13 cellular contexts compared by ENCODE assay signal in genomic region chr6:72554761-72555221, GRCh38.
DNase-seq lines count a peak whose midpoint lies in the region; TF ChIP-seq lines count a peak whose summit lies in the region.
"Had no signal": no experiment of that assay in that cellular context is flagged by ENCODE, and none has a peak within 500 bp of the region (broad histone marks: within the 10 kb centered on the region; RNA-seq: fewer than 3 reads in every experiment).

No MANE protein-coding gene starts in this region.

- no peak overlapping the region for H3K4me3 Mint-ChIP-seq in activated naive CD8-positive, alpha-beta T cell treated with anti-CD3 and anti-CD28 coated beads for 36 hours
- H3K4me3 Mint-ChIP-seq: CD8-positive, alpha-beta T cell; neural crest cell; stimulated activated naive CD8-positive, alpha-beta T cell treated with anti-CD3 and anti-CD28 coated beads, Interleukin-15, amount 100 ng/mL, for 72 hours had no signal

- H4K91ac ChIP-seq in neuronal stem cell (ENCODE audit: low read depth, low read length, poor library complexity), result no peak overlapping the region

- H3K9ac ChIP-seq in GM23248 (peak overlapping the region; percentile 47), neuronal stem cell (ENCODE audit: low read depth, low read length, poor library complexity) (no peak overlapping the region)
- H3K9ac ChIP-seq: KMS-11 had no signal

- no peaks in the 10 kb centered on the region for H3K79me2 ChIP-seq in GM23248 (ENCODE audit: insufficient read depth)

- peaks cover 50% of the 10 kb centered on the region for H3F3A ChIP-seq in GM23248 (ENCODE audit: insufficient read depth)

- H2AK5ac ChIP-seq in neuronal stem cell (ENCODE audit: low read depth, low read length), result no peak overlapping the region

- no peak overlapping the region for H2BK15ac ChIP-seq in neuronal stem cell (ENCODE audit: low read length)

- no peak overlapping the region for H3K14ac ChIP-seq in neuronal stem cell (ENCODE audit: low read length)

- DNase-seq in GM23248 (peak; percentile 70), NCI-H226 (peak; percentile 78), cardiac fibroblast (ENCODE audit: low read depth in 2 of 2) (peak; percentile 33 to 59), neuronal stem cell (ENCODE audit: low spot score) (no peak)
- DNase-seq in stimulated activated CD4-positive, alpha-beta T cell treated with anti-CD3 and anti-CD28 coated beads, Interleukin-12 subunit alpha, Interleukin-12 subunit beta, amount 100 ng/mL, for 4 hours, result no peak
- no peak for DNase-seq in activated naive CD8-positive, alpha-beta T cell treated with anti-CD3 and anti-CD28 coated beads for 36 hours
- no peak for DNase-seq in effector memory CD4-positive, alpha-beta T cell
- DNase-seq: activated naive CD4-positive, alpha-beta T cell treated with anti-CD3 and anti-CD28 coated beads, Interleukin-2, amount 50 U/mL, for 16 hours; CD8-positive, alpha-beta T cell; NCI-H1694; stimulated activated naive CD8-positive, alpha-beta T cell treated with anti-CD3 and anti-CD28 coated beads, Interleukin-15, amount 100 ng/mL, for 72 hours had no signal

- H3K9me3 ChIP-seq in GM23248 (ENCODE audit: low read depth) (no peaks in the 10 kb centered on the region), neuronal stem cell (replicated peaks in 1 of 2; ENCODE audit: control insufficient read depth in 2 of 2, insufficient read depth in 1 of 2, low read depth in 1 of 2, low read length in 2 of 2) (no peaks in the 10 kb centered on the region)
- H3K9me3 ChIP-seq in effector memory CD4-positive, alpha-beta T cell (ENCODE audit: control insufficient read depth, low read length), result no peaks in the 10 kb centered on the region

- H3K4me2 ChIP-seq in GM23248 (ENCODE audit: unreplicated experiment) (peak overlapping the region; percentile 76), neuronal stem cell (ENCODE audit: insufficient read depth, low read length, poor library complexity, severe bottlenecking) (no peak overlapping the region)
- H3K4me2 ChIP-seq: KMS-11 had no signal

- H3K27ac Mint-ChIP-seq in activated naive CD8-positive, alpha-beta T cell treated with anti-CD3 and anti-CD28 coated beads for 36 hours, result no peak overlapping the region
- H3K27ac Mint-ChIP-seq: CD8-positive, alpha-beta T cell had no signal

- no peak overlapping the region for H4K8ac ChIP-seq in neuronal stem cell (ENCODE audit: low read depth, low read length)

- no peaks in the 10 kb centered on the region for H3K36me3 Mint-ChIP-seq in activated naive CD8-positive, alpha-beta T cell treated with anti-CD3 and anti-CD28 coated beads for 36 hours
- H3K36me3 Mint-ChIP-seq: CD8-positive, alpha-beta T cell had no signal

- no peak overlapping the region for H3K18ac ChIP-seq in neuronal stem cell (ENCODE audit: low read length)

- H2BK12ac ChIP-seq in neuronal stem cell (ENCODE audit: low read length), result no peak overlapping the region

- H2AFZ ChIP-seq in GM23248 (peak overlapping the region; percentile 63; the same call in 1 of the 2 replicates), neuronal stem cell (ENCODE audit: low read length) (peak overlapping the region; percentile 54)

- H3K27ac ChIP-seq in GM23248, result peak overlapping the region; percentile 94
- no peak overlapping the region for H3K27ac ChIP-seq in neuronal stem cell (replicated peaks; ENCODE audit: low read length)
- H3K27ac ChIP-seq in effector memory CD4-positive, alpha-beta T cell (ENCODE audit: insufficient read depth, low read length, poor library complexity, severe bottlenecking), result no peak overlapping the region
- H3K27ac ChIP-seq: KMS-11 had no signal

- no peaks in the 10 kb centered on the region for H4K20me1 ChIP-seq in GM23248 (ENCODE audit: insufficient read depth)

- H3K9me3 Mint-ChIP-seq in activated naive CD8-positive, alpha-beta T cell treated with anti-CD3 and anti-CD28 coated beads for 36 hours, result no peaks in the 10 kb centered on the region
- H3K9me3 Mint-ChIP-seq: CD8-positive, alpha-beta T cell; neural crest cell; stimulated activated naive CD8-positive, alpha-beta T cell treated with anti-CD3 and anti-CD28 coated beads, Interleukin-15, amount 100 ng/mL, for 72 hours had no signal

- in situ Hi-C loops in GM23248 (cut with MboI), result no loop called here

- no peak overlapping the region for H2BK5ac ChIP-seq in neuronal stem cell (ENCODE audit: low read length)

- H2BK120ac ChIP-seq in neuronal stem cell (ENCODE audit: low read depth, low read length), result no peak overlapping the region

- H3K79me1 ChIP-seq in neuronal stem cell (ENCODE audit: low read depth, low read length), result no peaks in the 10 kb centered on the region

- H3K36me3 ChIP-seq in GM23248 (ENCODE audit: low read depth), result no peaks in the 10 kb centered on the region
- H3K36me3 ChIP-seq in neuronal stem cell (replicated peaks in 1 of 2; ENCODE audit: control insufficient read depth in 2 of 2, insufficient read depth in 2 of 2, low read length in 2 of 2), result no peaks in the 10 kb centered on the region
- H3K36me3 ChIP-seq in effector memory CD4-positive, alpha-beta T cell (ENCODE audit: control insufficient read depth, insufficient read depth, low read length), result no peaks in the 10 kb centered on the region

- H3K9me2 ChIP-seq in GM23248 (ENCODE audit: insufficient read depth), result no peaks in the 10 kb centered on the region

- H3K4me3 ChIP-seq in GM23248, result peak overlapping the region; percentile 9; the same call in 1 of the 2 replicates
- H3K4me3 ChIP-seq in cardiac fibroblast (replicated peaks in 1 of 2; ENCODE audit: low read depth in 2 of 2, low read length in 2 of 2), result no peak overlapping the region
- H3K4me3 ChIP-seq in neuronal stem cell (ENCODE audit: low read length in 2 of 2), result no peak overlapping the region
- no peak overlapping the region for H3K4me3 ChIP-seq in effector memory CD4-positive, alpha-beta T cell (ENCODE audit: insufficient read depth, low read depth, low read length, poor library complexity, severe bottlenecking)

- no peak for TF ChIP-seq CTCF in cardiac fibroblast (IDR thresholded peaks at IDR 0.05; ENCODE audit: low read depth, low read length)

- H3K4me1 ChIP-seq in GM23248 (ENCODE audit: insufficient read depth) (peaks cover 55% of the 10 kb centered on the region), neuronal stem cell (ENCODE audit: control insufficient read depth in 2 of 2, insufficient read depth in 1 of 2, low read depth in 1 of 2, low read length in 2 of 2) (peaks cover 2 to 30% of the 10 kb centered on the region in 2 donors)
- H3K4me1 ChIP-seq in effector memory CD4-positive, alpha-beta T cell (ENCODE audit: control insufficient read depth, insufficient read depth, low read length, poor library complexity, severe bottlenecking), result no peaks in the 10 kb centered on the region

- peaks cover 11% of the 10 kb centered on the region for H3K4me1 Mint-ChIP-seq in activated naive CD8-positive, alpha-beta T cell treated with anti-CD3 and anti-CD28 coated beads for 36 hours

- no peaks in the 10 kb centered on the region for H3K27me3 ChIP-seq in GM23248 (replicated peaks; ENCODE audit: insufficient read depth)
- no peaks in the 10 kb centered on the region for H3K27me3 ChIP-seq in neuronal stem cell (ENCODE audit: control insufficient read depth in 3 of 3, insufficient read depth in 3 of 3, low read depth in 1 of 3, low read length in 3 of 3)
- H3K27me3 ChIP-seq in effector memory CD4-positive, alpha-beta T cell (replicated peaks; ENCODE audit: control insufficient read depth, insufficient read depth, low read length, poor library complexity, severe bottlenecking), result no peaks in the 10 kb centered on the region

- H3K23ac ChIP-seq in neuronal stem cell (ENCODE audit: low read depth, low read length, poor library complexity), result no peak overlapping the region

- WGBS in GM23248 (ENCODE audit: low coverage in 1 of 2, low lambda C conversion rate in 2 of 2, missing lambda C conversion rate in 2 of 2), 2 experiments, result 9 to 16% methylated on average over 4 of the region's 4 CpGs
- WGBS in neuronal stem cell (ENCODE audit: extremely low coverage in 2 of 2, insufficient read length in 2 of 2, insufficient replicate concordance in 1 of 2), 2 donors, result no CpG with 5 or more reads among the region's 4 CpGs

- no peak overlapping the region for H3K4ac ChIP-seq in neuronal stem cell (ENCODE audit: low read length)

- H3K27me3 Mint-ChIP-seq in activated naive CD8-positive, alpha-beta T cell treated with anti-CD3 and anti-CD28 coated beads for 36 hours, result peaks cover 4% of the 10 kb centered on the region
- H3K27me3 Mint-ChIP-seq: stimulated activated naive CD8-positive, alpha-beta T cell treated with anti-CD3 and anti-CD28 coated beads, Interleukin-15, amount 100 ng/mL, for 72 hours had no signal

Comparison
In these comparisons a context has a peak if more than half of its experiments do, and no peak if none do; other contexts are left out.
1. DNase-seq: peak in GM23248 (single experiment), NCI-H226 (single experiment) and cardiac fibroblast (2 of 2); none in neuronal stem cell (single experiment), stimulated activated CD4-positive, alpha-beta T cell treated with anti-CD3 and anti-CD28 coated beads, Interleukin-12 subunit alpha, Interleukin-12 subunit beta, amount 100 ng/mL, for 4 hours (single experiment), activated naive CD8-positive, alpha-beta T cell treated with anti-CD3 and anti-CD28 coated beads for 36 hours (single experiment) and effector memory CD4-positive, alpha-beta T cell (0 of 3).